In genomic region chr1:904271-904950, GRCh38 we compare ENCODE assay signal across 8 cellular contexts. TPM values are rescaled to one million over a fixed set of nuclear protein-coding genes. Genes with fewer than 3 reads are reported as not detected.
DNase-seq lines count a peak whose midpoint lies in the region; ATAC-seq and TF ChIP-seq lines count a peak whose summit lies in the region.

No MANE protein-coding gene starts in this region.

- H3K4me1 Mint-ChIP-seq in natural killer cell = peaks cover 6 to 12% of the 10 kb centered on the region in 2 donors

- BruUV-seq in OCI-LY7 (replicated peaks; lab: Mats Ljungman, UMichigan) = no TSS peak

- CTCF ChIA-PET in GM10248 (lab: Yijun Ruan, JAX) (interaction anchor here (0.6 to 4.4 kb wide), 17 partner anchors 8 to 126 kb away, joined by 3 to 34 read pairs (median 5); no protein-coding TSS in a partner anchor), OCI-LY7 (lab: Charles Lee; ENCODE audit: unreplicated experiment) (no interaction called here)

- H3K27me3 Mint-ChIP-seq in natural killer cell (ENCODE audit: low read depth in 2 of 2) = peaks cover 0 to 24% of the 10 kb centered on the region in 2 donors

- H3K79me2 ChIP-seq in OCI-LY7 (ENCODE audit: insufficient read depth, low read depth, low read length) = no peaks in the 10 kb centered on the region

- peak overlapping the region in 1 of 2 donors; percentile 56 for H3K27ac Mint-ChIP-seq in natural killer cell

- H3K4me3 Mint-ChIP-seq in natural killer cell = peak overlapping the region; percentile 73

- no peak overlapping the region for H2AFZ ChIP-seq in OCI-LY7 (ENCODE audit: low read length)

- H3K4me3 ChIP-seq in OCI-LY7 (ENCODE audit: low read depth, low read length, poor library complexity, severe bottlenecking) = peak overlapping the region; percentile 64

- no peaks in the 10 kb centered on the region for H3K9me3 ChIP-seq in OCI-LY7 (ENCODE audit: low read length)

- intact Hi-C loops in OCI-LY7 (cut with micrococcal nuclease; ENCODE audit: unreplicated experiment) (loop anchor here (1.0 to 5.0 kb wide), 2 partner anchors 33 to 72 kb away; no protein-coding TSS in a partner anchor), natural killer cell (cut with micrococcal nuclease) (loop anchor here (1.0 kb wide), 1 partner anchor 72 kb away; no protein-coding TSS in a partner anchor)

- H3K9me3 Mint-ChIP-seq in natural killer cell = no peaks in the 10 kb centered on the region

- peaks cover 7% of the 10 kb centered on the region for H3K4me1 ChIP-seq in OCI-LY7 (ENCODE audit: insufficient read depth, low read length, poor library complexity, severe bottlenecking)

- POLR2A ChIA-PET in GM10248 (lab: Yijun Ruan, JAX) (no interaction called here), OCI-LY7 (lab: Charles Lee) (interaction anchor here (0.6 kb wide), 1 partner anchor 98 kb away, joined by 7 read pairs; no protein-coding TSS in a partner anchor)

- H3K4me2 ChIP-seq in OCI-LY7 (ENCODE audit: low read length) = peak overlapping the region; percentile 56; the same call in 1 of the 2 replicates

- DNase-seq in GM10248 (ENCODE audit: extremely low spot score) = peak; percentile 91
- peak; percentile 94 for DNase-seq in HK-2 (ENCODE audit: unreplicated experiment)
- peak; percentile 74 for DNase-seq in OCI-LY7 (ENCODE audit: low spot score)
- peak; percentile 86 for DNase-seq in activated T-cell treated with anti-CD3 and anti-CD28 coated beads for 48 hours (ENCODE audit: low read depth)
- peak; percentile 92 for DNase-seq in natural killer cell
- peak; percentile 64 to 90 (median 78) for DNase-seq in stimulated activated naive CD4-positive, alpha-beta T cell (lab: John Stamatoyannopoulos, UW)

- no peaks in the 10 kb centered on the region for H4K20me1 ChIP-seq in OCI-LY7 (ENCODE audit: insufficient read depth, low read length)

- TF ChIP-seq CTCF in GM10248 (IDR thresholded peaks at IDR 0.05; ENCODE audit: control extremely low read depth, extremely low read depth, low read depth, missing control alignments) = peak; percentile 95
- TF ChIP-seq CTCF in OCI-LY7 (conservative IDR thresholded peaks at IDR 0.05; ENCODE audit: low read length) = peak; percentile 74
- peak; percentile 75 for TF ChIP-seq CTCF in natural killer cell (IDR thresholded peaks at IDR 0.05)

- H3K36me3 ChIP-seq in OCI-LY7 (ENCODE audit: insufficient read depth, low read length) = no peaks in the 10 kb centered on the region

- H3K27ac ChIP-seq in OCI-LY7 (ENCODE audit: low read depth, low read length, poor library complexity, severe bottlenecking) = no peak overlapping the region

- no peaks in the 10 kb centered on the region for H3K9me2 ChIP-seq in OCI-LY7 (ENCODE audit: insufficient read depth, low read length)

- ATAC-seq in esophagus mucosa (peak; percentile 76), natural killer cell (peak; percentile 93 to 95 (median 93)), GM18870 (IDR thresholded peaks at IDR 0.05; ENCODE audit: unreplicated experiment) (no peak)

- H3K36me3 Mint-ChIP-seq in natural killer cell = no peaks in the 10 kb centered on the region

RNA-seq across cellular contexts. Expression of gene SAMD11, which starts 19.3 kb away (rescaled TPM):
- total RNA-seq in OCI-LY7 (2014; rRNA removed; shearing (Covaris generic)) = 0.06 TPM in 1 of 2 replicates, not detected in the other
- total RNA-seq in OCI-LY7 (2022) (not detected in 2 replicates), esophagus mucosa (0.52 TPM), natural killer cell (not detected)

RNA-seq across cellular contexts. Expression of gene NOC2L, which starts 54.6 kb away (rescaled TPM):
- total RNA-seq in OCI-LY7 (2014; rRNA removed; shearing (Covaris generic)) = 77.9 and 84.0 TPM in 2 replicates
- total RNA-seq in OCI-LY7 (2022) = 72.1 and 99.0 TPM in 2 replicates
- total RNA-seq in esophagus mucosa = 68.1 TPM
- total RNA-seq in natural killer cell = 10 to 100 TPM; 61.4 to 66.0 (median 61.8) TPM

RNA-seq across cellular contexts. Expression of gene KLHL17, which starts 56.0 kb away (rescaled TPM):
- 20.7 and 21.7 TPM in 2 replicates for total RNA-seq in OCI-LY7 (2014; rRNA removed; shearing (Covaris generic))
- total RNA-seq in OCI-LY7 (2022) (23.3 and 24.2 TPM in 2 replicates), esophagus mucosa (5.8 TPM), natural killer cell (10 to 100 TPM; 17.8 to 33.5 (median 22.4) TPM)
